1 cellular context compared by ENCODE assay signal in genomic region chr6:143539106-143539505, GRCh38.
TF ChIP-seq lines count a peak whose summit lies in the region.

No MANE protein-coding gene starts in this region.

TF ChIP-seq in GM12891, 5 proteins besides CTCF, POLR2A, EP300 and RAD21 (continued from another document):
- no peak for TF ChIP-seq PAX5 (IDR thresholded peaks at IDR 0.05; ENCODE audit: insufficient read depth, low read length, severe bottlenecking)
